30 cellular contexts compared by ENCODE assay signal in the genomic region with DNA sequence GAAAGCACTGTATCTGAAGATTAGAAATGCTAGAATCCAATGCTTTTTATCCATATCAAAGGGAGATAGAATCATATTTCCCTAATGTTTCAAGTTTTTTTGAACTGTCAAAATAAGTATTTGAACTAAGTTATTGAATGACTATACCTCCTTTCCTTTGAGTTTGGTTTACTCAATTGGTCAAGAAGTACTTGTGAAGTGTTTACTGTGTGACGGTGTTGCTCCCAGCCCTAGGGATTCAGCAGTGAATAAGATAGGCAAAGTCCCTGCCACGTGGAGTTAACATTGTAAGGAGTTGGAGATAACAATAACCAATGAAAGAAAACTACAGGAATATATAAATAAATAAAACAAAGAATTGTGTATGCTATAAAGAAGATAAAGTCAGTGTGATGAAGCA.
"Had no signal": no experiment of that assay in that cellular context is flagged by ENCODE, and none has a peak within 500 bp of the region (broad histone marks: within the 10 kb centered on the region; RNA-seq: fewer than 3 reads in every experiment).

No MANE protein-coding gene starts in this region.

- H3K36me3 Mint-ChIP-seq: activated naive CD8-positive, alpha-beta T cell had no signal

- H3K4me3 ChIP-seq: coronary artery, dorsolateral prefrontal cortex had no signal

- H3K27ac ChIP-seq: brain microvascular endothelial cell, coronary artery, dorsolateral prefrontal cortex, WERI-Rb-1 had no signal

- H3K27me3 Mint-ChIP-seq: activated B cell treated with CpG ODN at 0.5 μM for 24 hours; activated CD8-positive, alpha-beta T cell treated with anti-CD3 and anti-CD28 coated beads for 36 hours; activated naive CD8-positive, alpha-beta T cell; activated T-helper 17 cell treated with anti-CD3 and anti-CD28 coated beads, Interleukin-2, amount 50 U/mL, for 72 hours; central memory CD8-positive, alpha-beta T cell; dendritic cell treated with granulocyte-macrophage colony-stimulating factor and Interleukin-4, amounts not matched to agents 40 ng/mL and 50 ng/mL, for 4 days; T-helper 17 cell had no signal

- H3K27me3 ChIP-seq: brain microvascular endothelial cell, dorsolateral prefrontal cortex had no signal

- DNase-seq: activated B cell treated with CpG ODN at 0.5 μM for 24 hours; activated CD4-positive, alpha-beta T cell treated with anti-CD3 and anti-CD28 coated beads for 48 hours; activated CD4-positive, alpha-beta T cell treated with anti-CD3 and anti-CD28 coated beads, Interleukin-2, amount 50 U/mL, for 1 hour; activated CD4-positive, alpha-beta T cell treated with anti-CD3 and anti-CD28 coated beads, Interleukin-2, amount 50 U/mL, for 48 hours; activated CD8-positive, alpha-beta memory T cell treated with anti-CD3 and anti-CD28 coated beads for 24 hours; activated CD8-positive, alpha-beta T cell treated with anti-CD3 and anti-CD28 coated beads for 36 hours; activated effector memory CD4-positive, alpha-beta T cell treated with Interleukin-2 at 50 U/mL for 16 hours; activated gamma-delta T cell treated with Interleukin-2 at 50 U/mL for 16 hours; activated naive CD4-positive, alpha-beta T cell treated with anti-CD3 and anti-CD28 coated beads, Interleukin-2, amount 50 U/mL, for 16 hours; activated naive CD4-positive, alpha-beta T cell treated with Interleukin-2 at 50 U/mL for 16 hours; activated T-cell treated with anti-CD3 and anti-CD28 coated beads, Interleukin-2, amount 50 U/mL, for 4 hours; amniotic stem cell; anterior cingulate cortex; brain microvascular endothelial cell; dorsolateral prefrontal cortex; effector memory CD4-positive, alpha-beta T cell; endodermal cell; foreskin fibroblast; head of caudate nucleus; T-helper 17 cell; T1000; WERI-Rb-1 had no signal

- ATAC-seq: activated CD4-positive, CD25-positive, alpha-beta regulatory T cell treated with anti-CD3 and anti-CD28 coated beads, Interleukin-2, amount 50 U/mL, for 24 hours; activated CD8-positive, alpha-beta T cell treated with anti-CD3 and anti-CD28 coated beads for 36 hours; activated T-cell treated with anti-CD3 and anti-CD28 coated beads, Interleukin-2, amount 50 U/mL, for 4 hours; activated T-helper 17 cell treated with anti-CD3 and anti-CD28 coated beads, Interleukin-2, amount 50 U/mL, for 72 hours; esophagus mucosa; T-helper 17 cell had no signal

- H3K4me1 Mint-ChIP-seq: activated B cell treated with CpG ODN at 0.5 μM for 24 hours; activated T-helper 17 cell treated with anti-CD3 and anti-CD28 coated beads, Interleukin-2, amount 50 U/mL, for 72 hours; central memory CD8-positive, alpha-beta T cell; T-helper 17 cell had no signal

- H3K27ac Mint-ChIP-seq: activated B cell treated with CpG ODN at 0.5 μM for 24 hours; activated CD8-positive, alpha-beta T cell treated with anti-CD3 and anti-CD28 coated beads for 36 hours; activated naive CD8-positive, alpha-beta T cell; activated T-helper 17 cell treated with anti-CD3 and anti-CD28 coated beads, Interleukin-2, amount 50 U/mL, for 72 hours; dendritic cell treated with granulocyte-macrophage colony-stimulating factor and Interleukin-4, amounts not matched to agents 40 ng/mL and 50 ng/mL, for 4 days; endodermal cell; T-helper 17 cell; T-helper 2 cell treated with Interferon-gamma antibody and Interleukin-4, amounts not matched to agents 5 μg/mL and 100 μg/mL, for 36 hours had no signal

- H3K36me3 ChIP-seq: brain microvascular endothelial cell, WERI-Rb-1 had no signal

- H3K4me3 Mint-ChIP-seq: activated B cell treated with CpG ODN at 0.5 μM for 24 hours; activated CD8-positive, alpha-beta T cell treated with anti-CD3 and anti-CD28 coated beads for 36 hours; activated naive CD8-positive, alpha-beta T cell; activated T-cell treated with anti-CD3 and anti-CD28 coated beads, Interleukin-2, amount 50 U/mL, for 4 hours; activated T-helper 17 cell treated with anti-CD3 and anti-CD28 coated beads, Interleukin-2, amount 50 U/mL, for 72 hours; central memory CD8-positive, alpha-beta T cell; dendritic cell treated with granulocyte-macrophage colony-stimulating factor and Interleukin-4, amounts not matched to agents 40 ng/mL and 50 ng/mL, for 4 days; endodermal cell; T-helper 17 cell; T-helper 2 cell treated with Interferon-gamma antibody and Interleukin-4, amounts not matched to agents 5 μg/mL and 100 μg/mL, for 36 hours had no signal
